In genomic region chr15:89801471-89802205, GRCh38 we compare ENCODE assay signal across 20 cellular contexts. TPM values are rescaled to one million over a fixed set of nuclear protein-coding genes. Genes with fewer than 3 reads are reported as not detected.
A peak's percentile ranks its signal among the peaks of the same experiment; 100 is the strongest.
DNase-seq lines count a peak whose midpoint lies in the region; ATAC-seq, FAIRE-seq and TF ChIP-seq lines count a peak whose summit lies in the region.
"Had no signal": no experiment of that assay in that cellular context is flagged by ENCODE, and none has a peak within 500 bp of the region (broad histone marks: within the 10 kb centered on the region; RNA-seq: fewer than 3 reads in every experiment).

No MANE protein-coding gene starts in this region.

- no peak overlapping the region for H3K9ac ChIP-seq in HepG2 (ENCODE audit: insufficient read depth, low read depth, low read length)

- TF ChIP-seq EP300 in HepG2 (IDR thresholded peaks at IDR 0.05; ENCODE audit: low read depth in 2 of 2, low read length in 2 of 2), result no peak
- TF ChIP-seq EP300 in HepG2 (CRISPR knock-in tag; IDR thresholded peaks at IDR 0.05; ENCODE audit: borderline replicate concordance), result no peak

- no peak for TF ChIP-seq RAD21 in HepG2 (CRISPR knock-in tag; IDR thresholded peaks at IDR 0.05)

- no peak for TF ChIP-seq CTCF in RWPE2 (IDR thresholded peaks at IDR 0.05; ENCODE audit: poor library complexity, severe bottlenecking)
- no peak for TF ChIP-seq CTCF in HepG2 (CRISPR knock-in tag; IDR thresholded peaks at IDR 0.05)

- CTCF ChIA-PET in HepG2 (lab: Yijun Ruan, JAX; ENCODE audit: low intra/inter-chr PET ratio, low total read pairs), result no interaction called here

- in situ Hi-C loops in HepG2 (cut with HindIII; ENCODE audit: extremely low pct_ligation_motif_present, low pct_unique_long_range_greater_than_20kb), result no loop called here

- no peak overlapping the region for H3K4me3 ChIP-seq in RWPE2 (ENCODE audit: severe bottlenecking)
- H3K4me3 ChIP-seq in HepG2 (replicated peaks in 1 of 3; ENCODE audit: insufficient read depth in 1 of 3, low read depth in 2 of 3, low read length in 3 of 3), result no peak overlapping the region
- no peak overlapping the region for H3K4me3 ChIP-seq in aorta (ENCODE audit: low read length in 2 of 2)
- H3K4me3 ChIP-seq: GM23338 had no signal

- H4K20me1 ChIP-seq in HepG2 (ENCODE audit: insufficient read depth, low read length), result no peaks in the 10 kb centered on the region

- DNase-seq in cardiac septum (ENCODE audit: low spot score) (peak; percentile 57), left ventricle myocardium superior (no peak), RWPE2 (ENCODE audit: low spot score) (peak; percentile 81), HepG2 (ENCODE audit: low spot score) (no peak), aorta (peak; percentile 38 to 57), D341Med (ENCODE audit: low spot score) (no peak), GM19238 (ENCODE audit: insufficient read length, low spot score) (no peak)
- DNase-seq: DMS 273 treated with DMSO at 0.1 percent for 48 hours, DND-41, KBM-7, MV-4-11, NCI-H187 treated with DMSO at 0.1 percent for 48 hours, NCI-H226, NCI-H524 had no signal

- POLR2A ChIA-PET in HepG2 (lab: Yijun Ruan, JAX), result interaction anchor here (1.1 kb wide), 1 partner anchor 41 kb away, joined by 3 read pairs; no protein-coding TSS in a partner anchor

- ATAC-seq in left ventricle myocardium superior (no peak), RWPE2 (ENCODE audit: low read depth) (no peak), HepG2 (no peak), aorta (ENCODE audit: low FRiP score) (no peak), GM19035 (IDR thresholded peaks at IDR 0.05; ENCODE audit: unreplicated experiment) (no peak)
- ATAC-seq: GM23338, HCT116 had no signal

- intact Hi-C loops in cardiac septum (cut with DNase I), result no loop called here
- intact Hi-C loops in left ventricle myocardium superior (cut with micrococcal nuclease), result no loop called here
- intact Hi-C loops in HepG2 (cut with micrococcal nuclease; ENCODE audit: unreplicated experiment), result no loop called here
- intact Hi-C loops in aorta (cut with DNase I), result no loop called here

- TF ChIP-seq POLR2A in HepG2 (IDR thresholded peaks at IDR 0.05; ENCODE audit: insufficient read depth in 1 of 2, low read depth in 2 of 2, low read length in 2 of 2), result no peak

- H3K27ac ChIP-seq in RWPE2 (ENCODE audit: poor library complexity, severe bottlenecking) (no peak overlapping the region), HepG2 (ENCODE audit: extremely low read length, insufficient read depth, low read length) (no peak overlapping the region), aorta (ENCODE audit: low read depth in 1 of 2, low read length in 2 of 2) (no peak overlapping the region)
- H3K27ac ChIP-seq: C4-2B had no signal

- no peak for FAIRE-seq in HepG2 (lab: Jason Lieb, UNC)
- FAIRE-seq: GM19239 had no signal

- H3K4me1 ChIP-seq in RWPE2 (ENCODE audit: insufficient read depth, poor library complexity, severe bottlenecking) (no peaks in the 10 kb centered on the region), HepG2 (ENCODE audit: insufficient read depth, low read length) (peaks cover 26% of the 10 kb centered on the region), aorta (ENCODE audit: control insufficient read depth in 1 of 2, insufficient read depth in 2 of 2, low read length in 2 of 2) (no peaks in the 10 kb centered on the region)

- H3K36me3 ChIP-seq in RWPE2 (ENCODE audit: low read depth) (0 out of 2 replicates have a peak, but pooled peaks cover 3% of the 10 kb centered on the region), HepG2 (replicated peaks in 1 of 2; ENCODE audit: control insufficient read depth in 1 of 2, insufficient read depth in 2 of 2, low read length in 2 of 2) (peaks cover 54 to 86% of the 10 kb centered on the region in 2 experiments), aorta (ENCODE audit: control insufficient read depth in 1 of 2, insufficient read depth in 2 of 2, low read length in 1 of 2) (no peaks in the 10 kb centered on the region)

- no peak overlapping the region for H3K4me2 ChIP-seq in HepG2 (ENCODE audit: low read depth, low read length)
- H3K4me2 ChIP-seq: GM23338 had no signal

- H3K27me3 ChIP-seq in RWPE2 (ENCODE audit: insufficient read depth, poor library complexity, severe bottlenecking) (no peaks in the 10 kb centered on the region), HepG2 (ENCODE audit: control insufficient read depth in 1 of 2, insufficient read depth in 2 of 2, low read length in 2 of 2) (no peaks in the 10 kb centered on the region), aorta (ENCODE audit: control insufficient read depth in 1 of 2, insufficient read depth in 2 of 2, low read length in 1 of 2) (no peaks in the 10 kb centered on the region)

- no TSS peak for BruUV-seq in HepG2 (replicated peaks; lab: Mats Ljungman, UMichigan)

- H3K79me2 ChIP-seq in HepG2 (ENCODE audit: insufficient read depth, low read length), result peaks cover 5% of the 10 kb centered on the region

- WGBS in HepG2 (ENCODE audit: low lambda C conversion rate), result over 99% methylated on average over 13 of the region's 21 CpGs
- 88 to 91% methylated on average over 21 of the region's 21 CpGs for WGBS in aorta, 2 donors

- H3K9me3 ChIP-seq in RWPE2 (ENCODE audit: severe bottlenecking), result no peaks in the 10 kb centered on the region
- H3K9me3 ChIP-seq in HepG2 (ENCODE audit: low read length), result no peaks in the 10 kb centered on the region
- no peaks in the 10 kb centered on the region for H3K9me3 ChIP-seq in aorta (ENCODE audit: control insufficient read depth, low read length)

- H2AFZ ChIP-seq in HepG2 (ENCODE audit: low read length), result no peak overlapping the region
- H2AFZ ChIP-seq: GM23338 had no signal

RNA-seq across cellular contexts. Expression of gene ANPEP, which starts 13.0 kb away (rescaled TPM):
- total RNA-seq in cardiac septum (4.3 TPM), left ventricle myocardium superior (7.7 TPM), HepG2 (2016; rRNA removed; fragmentation: Illumina TruSeq; extraction: Trizol) (34.6 and 60.4 TPM in 2 replicates), aorta (10 to 100 TPM; 21.4 to 30.7 TPM)
- 15.6 and 16.8 TPM in 2 replicates for total RNA-seq in HepG2 (2016; cell fraction: cytosol; rRNA removed; fragmentation: Illumina TruSeq; extraction: Trizol; ENCODE audit: low read depth)
- 26.1 and 65.2 TPM in 2 replicates for total RNA-seq in HepG2 (2016; cell fraction: insoluble cytoplasmic fraction; rRNA removed; fragmentation: Illumina TruSeq; extraction: Trizol)
- 26.0 and 27.7 TPM in 2 replicates for total RNA-seq in HepG2 (2016; cell fraction: membrane; rRNA removed; fragmentation: Illumina TruSeq; extraction: Trizol)
- total RNA-seq in HepG2 (2016; cell fraction: nucleus; rRNA removed; fragmentation: Illumina TruSeq; extraction: Trizol), result 86.6 and 113 TPM in 2 replicates
- polyA plus RNA-seq in HepG2 (2011; rRNA removed) (91.6 and 133 TPM in 2 replicates), aorta (100 to 1,000 TPM in 1 of 2 donors, 1 to 10 TPM in 1; 4.2 to 225 TPM)
- polyA plus RNA-seq in HepG2 (2011; cell fraction: cytosol; rRNA removed), result 71.6 and 76.1 TPM in 2 replicates
- 264 and 286 TPM in 2 replicates for polyA plus RNA-seq in HepG2 (2011; cell fraction: nucleus; rRNA removed)
- 157 and 182 TPM in 2 replicates for polyA plus RNA-seq in HepG2 (2012)
- 14.0 and 14.9 TPM in 2 replicates for polyA plus RNA-seq in HepG2 (2016; cell fraction: cytosol; fragmentation: Illumina TruSeq; extraction: Trizol; ENCODE audit: low read depth)
- polyA plus RNA-seq in HepG2 (2016; cell fraction: insoluble cytoplasmic fraction; fragmentation: Illumina TruSeq; extraction: Trizol; ENCODE audit: low read depth), result 44.3 and 62.9 TPM in 2 replicates
- polyA plus RNA-seq in HepG2 (2016; cell fraction: membrane; fragmentation: Illumina TruSeq; extraction: Trizol; ENCODE audit: low read depth), result 31.7 and 35.7 TPM in 2 replicates
- polyA plus RNA-seq in HepG2 (2016; cell fraction: nucleus; fragmentation: Illumina TruSeq; extraction: Trizol; ENCODE audit: insufficient read depth, low read depth), result 327 and 338 TPM in 2 replicates
- 0.07 and 103 TPM in 2 replicates for polyA minus RNA-seq in HepG2 (2011; rRNA and poly(A)+ RNA removed; ENCODE audit: low replicate concordance)
- polyA minus RNA-seq in HepG2 (2011; cell fraction: cytosol; rRNA and poly(A)+ RNA removed), result 60.8 and 79.8 TPM in 2 replicates
- 44.8 and 60.0 TPM in 2 replicates for polyA minus RNA-seq in HepG2 (2011; cell fraction: nucleus; rRNA and poly(A)+ RNA removed)
- total RNA-seq: G401 had no signal

RNA-seq across cellular contexts. Expression of gene MESP2, which starts 25.5 kb away (rescaled TPM):
- total RNA-seq in cardiac septum, result 0.19 TPM
- total RNA-seq in left ventricle myocardium superior, result 0.20 TPM
- not detected in 2 replicates for total RNA-seq in HepG2 (2016; rRNA removed; fragmentation: Illumina TruSeq; extraction: Trizol)
- not detected in 2 replicates for total RNA-seq in HepG2 (2016; cell fraction: cytosol; rRNA removed; fragmentation: Illumina TruSeq; extraction: Trizol; ENCODE audit: low read depth)
- 0.13 TPM in 1 of 2 replicates, not detected in the other for total RNA-seq in HepG2 (2016; cell fraction: insoluble cytoplasmic fraction; rRNA removed; fragmentation: Illumina TruSeq; extraction: Trizol)
- total RNA-seq in HepG2 (2016; cell fraction: membrane; rRNA removed; fragmentation: Illumina TruSeq; extraction: Trizol), result not detected in 2 replicates
- total RNA-seq in HepG2 (2016; cell fraction: nucleus; rRNA removed; fragmentation: Illumina TruSeq; extraction: Trizol), result not detected in 2 replicates
- polyA plus RNA-seq in HepG2 (2011; rRNA removed), result not detected in 2 replicates
- not detected in 2 replicates for polyA plus RNA-seq in HepG2 (2011; cell fraction: cytosol; rRNA removed)
- polyA plus RNA-seq in HepG2 (2011; cell fraction: nucleus; rRNA removed), result not detected in 2 replicates
- not detected in 2 replicates for polyA plus RNA-seq in HepG2 (2012)
- not detected in 2 replicates for polyA plus RNA-seq in HepG2 (2016; cell fraction: cytosol; fragmentation: Illumina TruSeq; extraction: Trizol; ENCODE audit: low read depth)
- not detected in 2 replicates for polyA plus RNA-seq in HepG2 (2016; cell fraction: insoluble cytoplasmic fraction; fragmentation: Illumina TruSeq; extraction: Trizol; ENCODE audit: low read depth)
- not detected in 2 replicates for polyA plus RNA-seq in HepG2 (2016; cell fraction: membrane; fragmentation: Illumina TruSeq; extraction: Trizol; ENCODE audit: low read depth)
- polyA plus RNA-seq in HepG2 (2016; cell fraction: nucleus; fragmentation: Illumina TruSeq; extraction: Trizol; ENCODE audit: insufficient read depth, low read depth), result not detected in 2 replicates
- not detected in 2 replicates for polyA minus RNA-seq in HepG2 (2011; rRNA and poly(A)+ RNA removed; ENCODE audit: low replicate concordance)
- polyA minus RNA-seq in HepG2 (2011; cell fraction: cytosol; rRNA and poly(A)+ RNA removed), result not detected in 2 replicates
- not detected in 2 replicates for polyA minus RNA-seq in HepG2 (2011; cell fraction: nucleus; rRNA and poly(A)+ RNA removed)
- not detected for total RNA-seq in aorta
- polyA plus RNA-seq in aorta, result 1 to 10 TPM in 1 of 2 donors, not detected in 1; 3.0 TPM
- total RNA-seq: G401 had no signal

RNA-seq across cellular contexts. Expression of gene MESP1, which starts 50.6 kb away (rescaled TPM):
- 0.86 TPM for total RNA-seq in cardiac septum
- 8.4 TPM for total RNA-seq in left ventricle myocardium superior
- total RNA-seq in HepG2 (2016; rRNA removed; fragmentation: Illumina TruSeq; extraction: Trizol), result not detected in 2 replicates
- 0.09 TPM in 1 of 2 replicates, not detected in the other for total RNA-seq in HepG2 (2016; cell fraction: cytosol; rRNA removed; fragmentation: Illumina TruSeq; extraction: Trizol; ENCODE audit: low read depth)
- not detected in 2 replicates for total RNA-seq in HepG2 (2016; cell fraction: insoluble cytoplasmic fraction; rRNA removed; fragmentation: Illumina TruSeq; extraction: Trizol)
- not detected in 2 replicates for total RNA-seq in HepG2 (2016; cell fraction: membrane; rRNA removed; fragmentation: Illumina TruSeq; extraction: Trizol)
- not detected in 2 replicates for total RNA-seq in HepG2 (2016; cell fraction: nucleus; rRNA removed; fragmentation: Illumina TruSeq; extraction: Trizol)
- polyA plus RNA-seq in HepG2 (2011; rRNA removed), result not detected in 2 replicates
- not detected in 2 replicates for polyA plus RNA-seq in HepG2 (2011; cell fraction: cytosol; rRNA removed)
- polyA plus RNA-seq in HepG2 (2011; cell fraction: nucleus; rRNA removed), result not detected in 2 replicates
- not detected in 2 replicates for polyA plus RNA-seq in HepG2 (2012)
- polyA plus RNA-seq in HepG2 (2016; cell fraction: cytosol; fragmentation: Illumina TruSeq; extraction: Trizol; ENCODE audit: low read depth), result 0.09 TPM in 1 of 2 replicates, not detected in the other
- polyA plus RNA-seq in HepG2 (2016; cell fraction: insoluble cytoplasmic fraction; fragmentation: Illumina TruSeq; extraction: Trizol; ENCODE audit: low read depth), result not detected in 2 replicates
- polyA plus RNA-seq in HepG2 (2016; cell fraction: membrane; fragmentation: Illumina TruSeq; extraction: Trizol; ENCODE audit: low read depth), result not detected in 2 replicates
- polyA plus RNA-seq in HepG2 (2016; cell fraction: nucleus; fragmentation: Illumina TruSeq; extraction: Trizol; ENCODE audit: insufficient read depth, low read depth), result not detected in 2 replicates
- 1.7 TPM in 1 of 2 replicates, not detected in the other for polyA minus RNA-seq in HepG2 (2011; rRNA and poly(A)+ RNA removed; ENCODE audit: low replicate concordance)
- polyA minus RNA-seq in HepG2 (2011; cell fraction: cytosol; rRNA and poly(A)+ RNA removed), result 1.3 TPM in 1 of 2 replicates, not detected in the other
- polyA minus RNA-seq in HepG2 (2011; cell fraction: nucleus; rRNA and poly(A)+ RNA removed), result 0.26 TPM in 1 of 2 replicates, not detected in the other
- total RNA-seq in aorta, result 1 to 10 TPM in 1 of 2 donors, under 1 TPM in 1; 0.63 to 1.2 TPM
- polyA plus RNA-seq in aorta, result under 1 TPM in 1 of 2 donors, not detected in 1; 0.49 TPM
- total RNA-seq: G401 had no signal

Comparison
In these comparisons a context has a peak if more than half of its experiments do, and no peak if none do; other contexts are left out.
1. DNase-seq: peak in cardiac septum (single experiment), RWPE2 (single experiment) and aorta (2 of 2); none in left ventricle myocardium superior (single experiment), HepG2 (single experiment), D341Med (single experiment) and GM19238 (single experiment).